8 cellular contexts compared by ENCODE assay signal in the genomic region with DNA sequence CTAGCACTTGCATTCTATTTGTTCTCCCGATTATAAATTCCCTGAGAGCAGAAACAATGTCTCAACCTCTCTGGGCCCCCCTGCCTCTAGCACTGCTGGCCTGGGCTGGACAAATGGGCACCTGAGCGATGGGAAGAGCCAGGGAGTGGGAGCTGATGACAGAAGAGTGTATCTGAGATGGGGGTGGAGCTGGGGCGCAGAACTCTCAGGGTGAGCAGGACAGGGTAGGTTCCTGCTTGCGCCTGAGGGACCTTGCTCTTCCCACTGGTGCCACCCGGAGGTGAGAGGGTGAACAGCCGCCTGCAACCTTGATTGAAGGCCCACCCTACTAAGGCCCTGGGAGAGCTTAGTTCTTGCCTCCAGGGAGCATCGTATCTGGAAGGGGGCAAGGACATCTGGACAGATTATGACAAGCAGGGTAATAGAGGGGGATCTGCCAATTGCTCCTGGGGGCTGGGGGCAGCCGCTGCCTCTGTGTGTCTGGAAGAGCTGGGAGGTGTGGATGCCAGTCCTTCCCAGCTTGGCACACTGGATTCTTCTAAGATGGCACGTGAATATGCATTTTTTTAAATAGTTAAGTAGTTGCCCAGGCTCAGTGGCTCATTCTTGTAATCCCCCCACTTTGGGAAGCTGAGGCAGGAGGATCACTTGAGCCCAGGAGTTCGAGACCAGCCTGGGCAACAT. TPM values are rescaled to one million over a fixed set of nuclear protein-coding genes. Genes with fewer than 3 reads are reported as not detected.
DNase-seq lines count a peak whose midpoint lies in the region; ATAC-seq lines count a peak whose summit lies in the region.

No MANE protein-coding gene starts in this region.

- no peak overlapping the region for H3K14ac ChIP-seq in trophoblast cell (ENCODE audit: low read length)

- H3K4me2 ChIP-seq in trophoblast cell (ENCODE audit: low read length), result no peak overlapping the region

- H3K79me2 ChIP-seq in trophoblast cell (ENCODE audit: control insufficient read depth, insufficient read depth, low read length, poor library complexity), result no peaks in the 10 kb centered on the region

- H3K36me3 Mint-ChIP-seq in activated T-helper 17 cell treated with anti-CD3 and anti-CD28 coated beads, Interleukin-2, amount 50 U/mL, for 72 hours (ENCODE audit: low read depth), result no peaks in the 10 kb centered on the region
- no peaks in the 10 kb centered on the region for H3K36me3 Mint-ChIP-seq in immature natural killer cell

- H2AK5ac ChIP-seq in trophoblast cell (ENCODE audit: low read length), result no peak overlapping the region

- no peak overlapping the region for H3K27ac ChIP-seq in trophoblast cell (ENCODE audit: low read depth, low read length)

- no peaks in the 10 kb centered on the region for H3K27me3 ChIP-seq in trophoblast cell (ENCODE audit: insufficient read depth, low read length)

- H4K8ac ChIP-seq in trophoblast cell (ENCODE audit: low read depth, low read length), result no peak overlapping the region

- H3K36me3 ChIP-seq in trophoblast cell (ENCODE audit: control insufficient read depth in 1 of 2, insufficient read depth in 2 of 2, low read length in 2 of 2), result peaks cover 21 to 31% of the 10 kb centered on the region in 2 experiments

- WGBS in trophoblast cell (ENCODE audit: extremely low coverage, insufficient coverage, insufficient read length), result no CpG with 5 or more reads among the region's 10 CpGs

- H3K23ac ChIP-seq in trophoblast cell (ENCODE audit: low read length), result no peak overlapping the region

- H2BK12ac ChIP-seq in trophoblast cell (ENCODE audit: low read length), result no peak overlapping the region

- no peak overlapping the region for H2BK5ac ChIP-seq in trophoblast cell (ENCODE audit: low read depth, low read length, poor library complexity)

- no peaks in the 10 kb centered on the region for H3K79me1 ChIP-seq in trophoblast cell (ENCODE audit: low read length)

- H3K9ac ChIP-seq in trophoblast cell (ENCODE audit: low read length), result no peak overlapping the region

- no peaks in the 10 kb centered on the region for H3K4me1 Mint-ChIP-seq in activated T-helper 17 cell treated with anti-CD3 and anti-CD28 coated beads, Interleukin-2, amount 50 U/mL, for 72 hours
- H3K4me1 Mint-ChIP-seq in immature natural killer cell, result no peaks in the 10 kb centered on the region

- H3K9me3 Mint-ChIP-seq in activated T-helper 17 cell treated with anti-CD3 and anti-CD28 coated beads, Interleukin-2, amount 50 U/mL, for 72 hours, result no peaks in the 10 kb centered on the region
- H3K9me3 Mint-ChIP-seq in immature natural killer cell, result no peaks in the 10 kb centered on the region

- no peak overlapping the region for H2BK120ac ChIP-seq in trophoblast cell (ENCODE audit: insufficient read depth, low read length, poor library complexity)

- H3K27ac Mint-ChIP-seq in activated T-helper 17 cell treated with anti-CD3 and anti-CD28 coated beads, Interleukin-2, amount 50 U/mL, for 72 hours, result no peak overlapping the region
- H3K27ac Mint-ChIP-seq in immature natural killer cell, result no peak overlapping the region

- no peak overlapping the region for H4K91ac ChIP-seq in trophoblast cell (ENCODE audit: low read depth, low read length)

- peak; percentile 53 for ATAC-seq in activated T-helper 17 cell treated with anti-CD3 and anti-CD28 coated beads, Interleukin-2, amount 50 U/mL, for 72 hours (replicated peaks)
- ATAC-seq in HG03280 (IDR thresholded peaks at IDR 0.05; ENCODE audit: unreplicated experiment), result no peak

- H3K4ac ChIP-seq in trophoblast cell (ENCODE audit: low read depth, low read length), result no peak overlapping the region

- peak; percentile 26 for DNase-seq in DMS79 (lab: John Stamatoyannopoulos, UW)
- peak; percentile 52 for DNase-seq in HCEC 1CT
- peak; percentile 51 for DNase-seq in NCI-H748 (lab: John Stamatoyannopoulos, UW; ENCODE audit: unreplicated experiment)
- peak; percentile 69 for DNase-seq in glomerular visceral epithelial cell (ENCODE audit: extremely low spot score)
- peak; percentile 33 to 69 for DNase-seq in trophoblast cell
- no peak for DNase-seq in immature natural killer cell

- no peak overlapping the region for H3K18ac ChIP-seq in trophoblast cell (ENCODE audit: low read length)

- peaks cover 11% of the 10 kb centered on the region for H3K27me3 Mint-ChIP-seq in activated T-helper 17 cell treated with anti-CD3 and anti-CD28 coated beads, Interleukin-2, amount 50 U/mL, for 72 hours
- peaks cover 0 to 2% (median 2%) of the 10 kb centered on the region in 3 donors for H3K27me3 Mint-ChIP-seq in immature natural killer cell (ENCODE audit: low read depth in 3 of 3)

- no peak overlapping the region for H2AFZ ChIP-seq in trophoblast cell (ENCODE audit: insufficient read depth, low read length, poor library complexity)

- no peak overlapping the region for H3K4me3 ChIP-seq in trophoblast cell (ENCODE audit: low read depth, low read length)

- H4K12ac ChIP-seq in trophoblast cell (ENCODE audit: low read depth, low read length), result no peak overlapping the region

- H3K9me3 ChIP-seq in trophoblast cell (ENCODE audit: insufficient read depth, low read depth, low read length), result no peaks in the 10 kb centered on the region

- H3K4me3 Mint-ChIP-seq in activated T-helper 17 cell treated with anti-CD3 and anti-CD28 coated beads, Interleukin-2, amount 50 U/mL, for 72 hours, result no peak overlapping the region
- H3K4me3 Mint-ChIP-seq in immature natural killer cell, result no peak overlapping the region

- peaks cover 0 to 3% of the 10 kb centered on the region in 2 experiments for H3K4me1 ChIP-seq in trophoblast cell (ENCODE audit: control insufficient read depth in 1 of 2, insufficient read depth in 2 of 2, low read length in 2 of 2)

RNA-seq across cellular contexts. Expression of a gene that starts 43.0 kb away (rescaled TPM):
- 1 to 10 TPM in 1 of 2 donors, under 1 TPM in 1; 0.65 to 2.7 TPM for total RNA-seq in activated T-helper 17 cell treated with anti-CD3 and anti-CD28 coated beads, Interleukin-2, amount 50 U/mL, for 72 hours
- 29.4 and 31.7 TPM in 2 replicates for polyA plus RNA-seq in trophoblast cell (2013)
- under 1 TPM in 1 of 3 donors, not detected in 2; 0.44 TPM for polyA plus RNA-seq in immature natural killer cell

Comparison
In these comparisons a context has a peak if more than half of its experiments do, and no peak if none do; other contexts are left out.
1. DNase-seq: peak in DMS79 (single experiment), HCEC 1CT (single experiment), NCI-H748 (single experiment), glomerular visceral epithelial cell (single experiment) and trophoblast cell (2 of 2); none in immature natural killer cell (0 of 3).